In genomic region chr10:102813017-102813541, GRCh38 we compare ENCODE assay signal across 15 cellular contexts. TPM values are rescaled to one million over a fixed set of nuclear protein-coding genes. Genes with fewer than 3 reads are reported as not detected.
DNase-seq lines count a peak whose midpoint lies in the region; ATAC-seq and TF ChIP-seq lines count a peak whose summit lies in the region.
"Had no signal": no experiment of that assay in that cellular context is flagged by ENCODE, and none has a peak within 500 bp of the region (broad histone marks: within the 10 kb centered on the region; RNA-seq: fewer than 3 reads in every experiment).

No MANE protein-coding gene starts in this region.

- peaks cover 20% of the 10 kb centered on the region for H3K36me3 Mint-ChIP-seq in activated CD8-positive, alpha-beta memory T cell treated with anti-CD3 and anti-CD28 coated beads, Interleukin-2, amount 10 ng/mL, durations not matched to agents 7 days and 5 days
- peaks cover 30% of the 10 kb centered on the region for H3K36me3 Mint-ChIP-seq in activated T-helper 1 cell treated with anti-CD3 and anti-CD28 coated beads, Interleukin-12 subunit alpha, Interleukin-12 subunit beta, Interleukin-2, Interleukin-4 antibody, amounts not matched to agents 30 ng/mL and 10 ng/mL and 1 ng/mL, durations not matched to agents 14 hours and 24 hours and 36 hours (ENCODE audit: low read depth)

- ATAC-seq in activated CD8-positive, alpha-beta memory T cell treated with anti-CD3 and anti-CD28 coated beads, Interleukin-2, amount 10 ng/mL, durations not matched to agents 7 days and 5 days = no peak
- peak; percentile 55 for ATAC-seq in left lung
- ATAC-seq: activated CD4-positive, CD25-positive, alpha-beta regulatory T cell treated with anti-CD3 and anti-CD28 coated beads, Interleukin-2, amount 50 U/mL, for 24 hours had no signal

- H3K9me3 ChIP-seq in left lung (no peaks in the 10 kb centered on the region), subcutaneous abdominal adipose tissue (ENCODE audit: control insufficient read depth in 5 of 5, low read length in 5 of 5) (no peaks in the 10 kb centered on the region)

- H3K4me3 Mint-ChIP-seq in activated CD8-positive, alpha-beta memory T cell treated with anti-CD3 and anti-CD28 coated beads, Interleukin-2, amount 10 ng/mL, durations not matched to agents 7 days and 5 days = no peak overlapping the region
- no peak overlapping the region for H3K4me3 Mint-ChIP-seq in activated T-helper 1 cell treated with anti-CD3 and anti-CD28 coated beads, Interleukin-12 subunit alpha, Interleukin-12 subunit beta, Interleukin-2, Interleukin-4 antibody, amounts not matched to agents 30 ng/mL and 10 ng/mL and 1 ng/mL, durations not matched to agents 14 hours and 24 hours and 36 hours

- H3K27ac Mint-ChIP-seq in activated CD8-positive, alpha-beta memory T cell treated with anti-CD3 and anti-CD28 coated beads, Interleukin-2, amount 10 ng/mL, durations not matched to agents 7 days and 5 days = peak overlapping the region; percentile 84
- H3K27ac Mint-ChIP-seq in activated T-helper 1 cell treated with anti-CD3 and anti-CD28 coated beads, Interleukin-12 subunit alpha, Interleukin-12 subunit beta, Interleukin-2, Interleukin-4 antibody, amounts not matched to agents 30 ng/mL and 10 ng/mL and 1 ng/mL, durations not matched to agents 14 hours and 24 hours and 36 hours = peak overlapping the region; percentile 59

- H3K4me3 ChIP-seq in left lung (no peak overlapping the region), subcutaneous abdominal adipose tissue (ENCODE audit: low read depth in 1 of 5, low read length in 5 of 5) (no peak overlapping the region)

- no peaks in the 10 kb centered on the region for H3K27me3 ChIP-seq in left lung
- no peaks in the 10 kb centered on the region for H3K27me3 ChIP-seq in subcutaneous abdominal adipose tissue (ENCODE audit: control insufficient read depth in 5 of 5, insufficient read depth in 4 of 5, low read length in 5 of 5)
- H3K27me3 ChIP-seq: brain microvascular endothelial cell had no signal

- peaks cover 32% of the 10 kb centered on the region for H3K4me1 Mint-ChIP-seq in activated CD8-positive, alpha-beta memory T cell treated with anti-CD3 and anti-CD28 coated beads, Interleukin-2, amount 10 ng/mL, durations not matched to agents 7 days and 5 days
- peaks cover 32% of the 10 kb centered on the region for H3K4me1 Mint-ChIP-seq in activated T-helper 1 cell treated with anti-CD3 and anti-CD28 coated beads, Interleukin-12 subunit alpha, Interleukin-12 subunit beta, Interleukin-2, Interleukin-4 antibody, amounts not matched to agents 30 ng/mL and 10 ng/mL and 1 ng/mL, durations not matched to agents 14 hours and 24 hours and 36 hours (ENCODE audit: low read depth)

- no peak for DNase-seq in activated CD8-positive, alpha-beta memory T cell treated with anti-CD3 and anti-CD28 coated beads, Interleukin-2, amount 10 ng/mL, durations not matched to agents 7 days and 5 days
- no peak for DNase-seq in activated CD8-positive, alpha-beta memory T cell treated with anti-CD3 and anti-CD28 coated beads, Interleukin-2, amount 50 U/mL, for 48 hours
- no peak for DNase-seq in activated T-helper 1 cell treated with anti-CD3 and anti-CD28 coated beads, Interleukin-12 subunit alpha, Interleukin-12 subunit beta, Interleukin-2, Interleukin-4 antibody, amounts not matched to agents 30 ng/mL and 10 ng/mL and 1 ng/mL, durations not matched to agents 14 hours and 24 hours and 36 hours (ENCODE audit: low spot score)
- DNase-seq in left lung (peak in 1 of 2 donors; percentile 66), NCI-H446 treated with DMSO at 0.1 percent for 48 hours (lab: John Stamatoyannopoulos, UW) (no peak), NCI-H748 (lab: John Stamatoyannopoulos, UW; ENCODE audit: unreplicated experiment) (no peak)
- no peak for DNase-seq in stimulated activated CD4-positive, alpha-beta T cell treated with anti-CD3 and anti-CD28 coated beads, Interleukin-4, amount 100 ng/mL, for 1 hour
- DNase-seq: brain microvascular endothelial cell; kidney glomerular epithelial cell; stimulated activated CD4-positive, alpha-beta T cell treated with anti-CD3 and anti-CD28 coated beads, Interleukin-4, amount 100 ng/mL, for 4 hours; stimulated activated naive CD4-positive, alpha-beta T cell had no signal

- no peak overlapping the region for H3K9ac ChIP-seq in subcutaneous abdominal adipose tissue (ENCODE audit: low read length in 5 of 5)

- TF ChIP-seq CTCF in left lung (IDR thresholded peaks at IDR 0.05) = no peak

- intact Hi-C loops in activated T-helper 1 cell treated with anti-CD3 and anti-CD28 coated beads, Interleukin-12 subunit alpha, Interleukin-12 subunit beta, Interleukin-2, Interleukin-4 antibody, amounts not matched to agents 30 ng/mL and 10 ng/mL and 1 ng/mL, durations not matched to agents 14 hours and 24 hours and 36 hours (cut with micrococcal nuclease) = no loop called here
- intact Hi-C loops in left lung (cut with DNase I) = loop anchor here in 1 of 2 donors (10.0 kb wide), 1 partner anchor 58 kb away; no protein-coding TSS in a partner anchor

- no peaks in the 10 kb centered on the region for H3K27me3 Mint-ChIP-seq in activated CD8-positive, alpha-beta memory T cell treated with anti-CD3 and anti-CD28 coated beads, Interleukin-2, amount 10 ng/mL, durations not matched to agents 7 days and 5 days
- no peaks in the 10 kb centered on the region for H3K27me3 Mint-ChIP-seq in activated T-helper 1 cell treated with anti-CD3 and anti-CD28 coated beads, Interleukin-12 subunit alpha, Interleukin-12 subunit beta, Interleukin-2, Interleukin-4 antibody, amounts not matched to agents 30 ng/mL and 10 ng/mL and 1 ng/mL, durations not matched to agents 14 hours and 24 hours and 36 hours (ENCODE audit: insufficient read depth)

- H3K36me3 ChIP-seq in left lung (peaks cover 0 to 55% of the 10 kb centered on the region in 2 donors), subcutaneous abdominal adipose tissue (ENCODE audit: control insufficient read depth in 5 of 5, insufficient read depth in 5 of 5, low read length in 5 of 5) (peaks cover 0 to 50% (median 45%) of the 10 kb centered on the region in 5 donors)

- H3K27ac ChIP-seq in left lung (peak overlapping the region; percentile 75 to 93), subcutaneous abdominal adipose tissue (ENCODE audit: low read depth, low read length) (peak overlapping the region; percentile 85)

- H3K9me3 Mint-ChIP-seq in activated CD8-positive, alpha-beta memory T cell treated with anti-CD3 and anti-CD28 coated beads, Interleukin-2, amount 10 ng/mL, durations not matched to agents 7 days and 5 days (ENCODE audit: low read depth) = no peaks in the 10 kb centered on the region
- no peaks in the 10 kb centered on the region for H3K9me3 Mint-ChIP-seq in activated T-helper 1 cell treated with anti-CD3 and anti-CD28 coated beads, Interleukin-12 subunit alpha, Interleukin-12 subunit beta, Interleukin-2, Interleukin-4 antibody, amounts not matched to agents 30 ng/mL and 10 ng/mL and 1 ng/mL, durations not matched to agents 14 hours and 24 hours and 36 hours

- H3K4me1 ChIP-seq in left lung (peaks cover 24 to 78% of the 10 kb centered on the region in 2 donors), subcutaneous abdominal adipose tissue (ENCODE audit: control insufficient read depth in 5 of 5, insufficient read depth in 5 of 5, low read length in 5 of 5) (peaks cover 0 to 56% (median 49%) of the 10 kb centered on the region in 5 donors)

- CTCF ChIA-PET in activated CD8-positive, alpha-beta memory T cell treated with anti-CD3 and anti-CD28 coated beads, Interleukin-2, amount 10 ng/mL, durations not matched to agents 7 days and 5 days (lab: Charles Lee) = interaction anchor here (0.6 to 1.6 kb wide), 3 partner anchors 17 to 59 kb away, joined by 3 to 8 read pairs (median 3); no protein-coding TSS in a partner anchor

RNA-seq across cellular contexts. Expression of gene CYP17A1, which starts 24.1 kb away (rescaled TPM):
- not detected for total RNA-seq in activated CD8-positive, alpha-beta memory T cell treated with anti-CD3 and anti-CD28 coated beads, Interleukin-2, amount 10 ng/mL, durations not matched to agents 7 days and 5 days
- total RNA-seq in activated T-helper 1 cell treated with anti-CD3 and anti-CD28 coated beads, Interleukin-12 subunit alpha, Interleukin-12 subunit beta, Interleukin-2, Interleukin-4 antibody, amounts not matched to agents 30 ng/mL and 10 ng/mL and 1 ng/mL, durations not matched to agents 14 hours and 24 hours and 36 hours = not detected in 2 replicates
- under 1 TPM; 0.52 to 0.58 TPM for total RNA-seq in left lung
- total RNA-seq: A673, myocyte had no signal

RNA-seq across cellular contexts. Expression of gene BORCS7, which starts 41.0 kb away (rescaled TPM):
- 1 to 10 TPM; 6.6 to 8.4 TPM for total RNA-seq in activated CD8-positive, alpha-beta memory T cell treated with anti-CD3 and anti-CD28 coated beads, Interleukin-2, amount 10 ng/mL, durations not matched to agents 7 days and 5 days
- 9.7 and 12.6 TPM in 2 replicates for total RNA-seq in activated T-helper 1 cell treated with anti-CD3 and anti-CD28 coated beads, Interleukin-12 subunit alpha, Interleukin-12 subunit beta, Interleukin-2, Interleukin-4 antibody, amounts not matched to agents 30 ng/mL and 10 ng/mL and 1 ng/mL, durations not matched to agents 14 hours and 24 hours and 36 hours
- 10 to 100 TPM; 15.6 to 24.6 TPM for total RNA-seq in left lung

RNA-seq across cellular contexts. Expression of gene AS3MT, which starts 56.2 kb away (rescaled TPM):
- total RNA-seq in activated CD8-positive, alpha-beta memory T cell treated with anti-CD3 and anti-CD28 coated beads, Interleukin-2, amount 10 ng/mL, durations not matched to agents 7 days and 5 days = under 1 TPM in 1 of 2 experiments, not detected in 1; 0.41 TPM
- 0.12 and 0.47 TPM in 2 replicates for total RNA-seq in activated T-helper 1 cell treated with anti-CD3 and anti-CD28 coated beads, Interleukin-12 subunit alpha, Interleukin-12 subunit beta, Interleukin-2, Interleukin-4 antibody, amounts not matched to agents 30 ng/mL and 10 ng/mL and 1 ng/mL, durations not matched to agents 14 hours and 24 hours and 36 hours
- total RNA-seq in left lung = 1 to 10 TPM; 1.5 to 4.7 TPM
